8 cellular contexts compared by ENCODE assay signal in genomic region chr1:226643167-226643566, GRCh38.
A peak's percentile ranks its signal among the peaks of the same experiment; 100 is the strongest.
DNase-seq lines count a peak whose midpoint lies in the region; ATAC-seq and TF ChIP-seq lines count a peak whose summit lies in the region.

No MANE protein-coding gene starts in this region.

- intact Hi-C loops in MCF 10A (cut with micrococcal nuclease) (loop anchor here (2.0 kb wide), 1 partner anchor 40 kb away; no protein-coding TSS in a partner anchor), breast epithelium (cut with DNase I; ENCODE audit: low total_unique reads) (no loop called here)

- peaks cover 9% of the 10 kb centered on the region for H3K4me1 Mint-ChIP-seq in MCF 10A (ENCODE audit: insufficient read depth, unreplicated experiment)

- DNase-seq in MCF 10A (ENCODE audit: unreplicated experiment) = peak; percentile 95
- DNase-seq in breast epithelium (ENCODE audit: low spot score in 2 of 2) = no peak
- peak; percentile 43 for DNase-seq in T-helper 22 cell (ENCODE audit: low read depth)
- DNase-seq in caudate nucleus (lab: John Stamatoyannopoulos, UW) = peak in 31 of 61 donors; percentile 18 to 86 (median 53)
- peak; percentile 52 for DNase-seq in occipital lobe (lab: John Stamatoyannopoulos, UW)
- no peak for DNase-seq in cortex of kidney (lab: John Stamatoyannopoulos, UW)
- no peak for DNase-seq in ureter (ENCODE audit: low spot score)

- TF ChIP-seq POLR2A in breast epithelium (IDR thresholded peaks at IDR 0.05) = no peak

- POLR2A ChIA-PET in MCF 10A (lab: Yijun Ruan, JAX) = interaction anchor here (1.4 to 2.4 kb wide), 3 partner anchors 11 to 20 kb away, joined by 5 to 11 read pairs (median 8); no protein-coding TSS in a partner anchor

- CTCF ChIA-PET in MCF 10A (lab: Yijun Ruan, JAX) = interaction anchor here (0.6 to 4.6 kb wide), 10 partner anchors 10 to 679 kb away, joined by 3 to 35 read pairs (median 3); no protein-coding TSS in a partner anchor

- no peaks in the 10 kb centered on the region for H3K36me3 ChIP-seq in breast epithelium

- ATAC-seq in HG03442 (IDR thresholded peaks at IDR 0.05; ENCODE audit: unreplicated experiment) = peak; percentile 81

- no peak overlapping the region for H3K4me3 Mint-ChIP-seq in MCF 10A (ENCODE audit: unreplicated experiment)

- no peak for TF ChIP-seq CTCF in MCF 10A (IDR thresholded peaks at IDR 0.05; ENCODE audit: unreplicated experiment)
- no peak for TF ChIP-seq CTCF in breast epithelium (IDR thresholded peaks at IDR 0.05)

- no peaks in the 10 kb centered on the region for H3K9me3 Mint-ChIP-seq in MCF 10A (ENCODE audit: unreplicated experiment)

- H3K27ac ChIP-seq in breast epithelium = peak overlapping the region in 1 of 2 donors; percentile 51
- H3K27ac ChIP-seq in caudate nucleus (ENCODE audit: low read depth, low read length) = peak overlapping the region; percentile 68

- peaks cover 15% of the 10 kb centered on the region for H3K36me3 Mint-ChIP-seq in MCF 10A (ENCODE audit: insufficient read depth, unreplicated experiment)

- H3K4me3 ChIP-seq in breast epithelium = no peak overlapping the region

- no peaks in the 10 kb centered on the region for H3K9me3 ChIP-seq in breast epithelium

- peaks cover 3 to 5% of the 10 kb centered on the region in 2 donors for H3K4me1 ChIP-seq in breast epithelium

- H3K27me3 ChIP-seq in breast epithelium = no peaks in the 10 kb centered on the region

- no peaks in the 10 kb centered on the region for H3K27me3 Mint-ChIP-seq in MCF 10A (ENCODE audit: insufficient read depth, unreplicated experiment)

- peak overlapping the region; percentile 43 for H3K27ac Mint-ChIP-seq in MCF 10A (ENCODE audit: low read depth, unreplicated experiment)

- BruUV-seq in MCF 10A (replicated peaks; lab: Mats Ljungman, UMichigan) = no TSS peak

Comparison
In these comparisons a context has a peak if more than half of its experiments do, and no peak if none do; other contexts are left out.
1. DNase-seq: peak in MCF 10A (single experiment), T-helper 22 cell (single experiment), caudate nucleus (31 of 61) and occipital lobe (single experiment); none in breast epithelium (0 of 2), cortex of kidney (single experiment) and ureter (single experiment).